8 cellular contexts compared by ENCODE assay signal in the genomic region with DNA sequence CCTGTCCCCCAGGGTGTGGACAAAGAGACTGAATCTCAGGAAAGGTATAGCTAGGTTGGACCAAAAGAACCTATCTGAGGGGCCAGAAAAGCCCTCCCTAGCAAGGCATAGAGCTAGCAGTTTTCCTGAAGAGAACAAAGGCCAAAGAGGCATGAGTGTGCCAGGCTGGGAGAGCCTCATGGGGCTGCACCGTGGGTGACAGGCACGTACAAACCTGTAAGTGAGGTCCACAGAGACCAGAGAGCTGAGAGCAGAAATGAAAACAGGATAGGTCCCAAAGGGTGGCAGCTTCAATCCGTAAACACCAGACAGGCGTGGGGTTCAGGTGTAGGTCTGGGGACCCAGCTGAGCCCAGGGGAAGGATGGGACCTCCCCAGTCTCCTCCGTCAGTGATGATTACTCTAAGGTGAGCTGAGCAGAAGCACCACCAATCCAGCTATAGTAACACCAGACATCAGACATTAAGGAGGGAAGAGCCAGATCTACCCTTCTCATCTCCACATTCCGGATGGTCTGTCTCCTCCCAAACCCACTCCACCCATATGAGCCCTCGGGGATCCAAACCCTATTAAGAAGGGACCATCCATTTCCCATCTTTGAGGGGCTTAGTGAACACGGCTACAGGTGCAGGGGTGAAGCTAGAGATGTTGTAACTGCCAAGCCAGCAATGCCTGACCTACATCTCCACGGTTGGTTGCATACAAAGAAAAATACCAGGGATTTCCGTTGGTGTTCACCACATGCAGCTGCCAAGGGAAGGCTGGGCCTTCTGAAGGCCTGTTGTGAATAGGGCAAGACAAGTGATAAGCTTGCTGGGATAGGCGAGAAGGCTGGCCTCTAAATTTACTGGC. TPM values are rescaled to one million over a fixed set of nuclear protein-coding genes. Genes with fewer than 3 reads are reported as not detected.
A peak's percentile ranks its signal among the peaks of the same experiment; 100 is the strongest.
DNase-seq lines count a peak whose midpoint lies in the region; ATAC-seq lines count a peak whose summit lies in the region.
"Had no signal": no experiment of that assay in that cellular context is flagged by ENCODE, and none has a peak within 500 bp of the region (broad histone marks: within the 10 kb centered on the region; RNA-seq: fewer than 3 reads in every experiment).

No MANE protein-coding gene starts in this region.

- no peak for DNase-seq in activated T-helper 2 cell treated with anti-CD3 and anti-CD28 coated beads, Interferon-gamma antibody, Interleukin-2, Interleukin-4, amounts not matched to agents 10 μg/mL and 5 μg/mL and 100 μg/mL, durations not matched to agents 14 hours and 24 hours and 36 hours (ENCODE audit: low spot score)
- DNase-seq in posterior vena cava (ENCODE audit: low spot score): peak; percentile 46
- no peak for DNase-seq in NCI-H2081 (lab: John Stamatoyannopoulos, UW)
- DNase-seq in SK-N-DZ (ENCODE audit: low spot score): no peak

- intact Hi-C loops in activated T-helper 2 cell treated with anti-CD3 and anti-CD28 coated beads, Interferon-gamma antibody, Interleukin-2, Interleukin-4, amounts not matched to agents 10 μg/mL and 5 μg/mL and 100 μg/mL, durations not matched to agents 14 hours and 24 hours and 36 hours (cut with micrococcal nuclease): no loop called here
- intact Hi-C loops in posterior vena cava (cut with DNase I): no loop called here

- no peak overlapping the region for H3K4me3 Mint-ChIP-seq in activated T-helper 2 cell treated with anti-CD3 and anti-CD28 coated beads, Interferon-gamma antibody, Interleukin-2, Interleukin-4, amounts not matched to agents 10 μg/mL and 5 μg/mL and 100 μg/mL, durations not matched to agents 14 hours and 24 hours and 36 hours (ENCODE audit: low read depth)
- H3K4me3 Mint-ChIP-seq: brain had no signal

- peak; percentile 43 for ATAC-seq in GM18870 (IDR thresholded peaks at IDR 0.05; ENCODE audit: unreplicated experiment)
- peak; percentile 44 for ATAC-seq in HG03066 (IDR thresholded peaks at IDR 0.05; ENCODE audit: low read depth, unreplicated experiment)
- ATAC-seq in GM18867 (IDR thresholded peaks at IDR 0.05; ENCODE audit: unreplicated experiment): no peak

- H3K27ac Mint-ChIP-seq in activated T-helper 2 cell treated with anti-CD3 and anti-CD28 coated beads, Interferon-gamma antibody, Interleukin-2, Interleukin-4, amounts not matched to agents 10 μg/mL and 5 μg/mL and 100 μg/mL, durations not matched to agents 14 hours and 24 hours and 36 hours: peak overlapping the region; percentile 82

- H3K4me1 Mint-ChIP-seq in activated T-helper 2 cell treated with anti-CD3 and anti-CD28 coated beads, Interferon-gamma antibody, Interleukin-2, Interleukin-4, amounts not matched to agents 10 μg/mL and 5 μg/mL and 100 μg/mL, durations not matched to agents 14 hours and 24 hours and 36 hours (ENCODE audit: low read depth): peaks cover 76% of the 10 kb centered on the region

- peaks cover 88% of the 10 kb centered on the region for H3K36me3 Mint-ChIP-seq in activated T-helper 2 cell treated with anti-CD3 and anti-CD28 coated beads, Interferon-gamma antibody, Interleukin-2, Interleukin-4, amounts not matched to agents 10 μg/mL and 5 μg/mL and 100 μg/mL, durations not matched to agents 14 hours and 24 hours and 36 hours (ENCODE audit: low read depth)

- no peaks in the 10 kb centered on the region for H3K27me3 Mint-ChIP-seq in activated T-helper 2 cell treated with anti-CD3 and anti-CD28 coated beads, Interferon-gamma antibody, Interleukin-2, Interleukin-4, amounts not matched to agents 10 μg/mL and 5 μg/mL and 100 μg/mL, durations not matched to agents 14 hours and 24 hours and 36 hours (ENCODE audit: low read depth)
- H3K27me3 Mint-ChIP-seq: brain had no signal

- H3K9me3 Mint-ChIP-seq in activated T-helper 2 cell treated with anti-CD3 and anti-CD28 coated beads, Interferon-gamma antibody, Interleukin-2, Interleukin-4, amounts not matched to agents 10 μg/mL and 5 μg/mL and 100 μg/mL, durations not matched to agents 14 hours and 24 hours and 36 hours: no peaks in the 10 kb centered on the region

RNA-seq across cellular contexts. Expression of a gene that starts 38.3 kb away (rescaled TPM):
- 313 and 326 TPM in 2 replicates for total RNA-seq in activated T-helper 2 cell treated with anti-CD3 and anti-CD28 coated beads, Interferon-gamma antibody, Interleukin-2, Interleukin-4, amounts not matched to agents 10 μg/mL and 5 μg/mL and 100 μg/mL, durations not matched to agents 14 hours and 24 hours and 36 hours
- 10 to 100 TPM; 65.4 to 76.0 TPM for total RNA-seq in posterior vena cava
- polyA plus RNA-seq in SK-N-DZ (2014; cell fraction: cytosol; rRNA removed): 78.5 and 86.3 TPM in 2 replicates
- polyA plus RNA-seq in SK-N-DZ (2014; cell fraction: nucleus; rRNA removed): 30.3 and 34.7 TPM in 2 replicates

RNA-seq across cellular contexts. Expression of a gene that starts 46.7 kb away (rescaled TPM):
- not detected in 2 replicates for total RNA-seq in activated T-helper 2 cell treated with anti-CD3 and anti-CD28 coated beads, Interferon-gamma antibody, Interleukin-2, Interleukin-4, amounts not matched to agents 10 μg/mL and 5 μg/mL and 100 μg/mL, durations not matched to agents 14 hours and 24 hours and 36 hours
- total RNA-seq in posterior vena cava: 1 to 10 TPM; 2.5 to 6.5 TPM
- 6.6 and 10.3 TPM in 2 replicates for polyA plus RNA-seq in SK-N-DZ (2014; cell fraction: cytosol; rRNA removed)
- 1.2 and 1.3 TPM in 2 replicates for polyA plus RNA-seq in SK-N-DZ (2014; cell fraction: nucleus; rRNA removed)

RNA-seq across cellular contexts. Expression of a gene that starts 54.7 kb away (rescaled TPM):
- total RNA-seq in activated T-helper 2 cell treated with anti-CD3 and anti-CD28 coated beads, Interferon-gamma antibody, Interleukin-2, Interleukin-4, amounts not matched to agents 10 μg/mL and 5 μg/mL and 100 μg/mL, durations not matched to agents 14 hours and 24 hours and 36 hours: 82.8 and 83.0 TPM in 2 replicates
- under 1 TPM; 0.76 to 0.88 TPM for total RNA-seq in posterior vena cava
- polyA plus RNA-seq in SK-N-DZ (2014; cell fraction: cytosol; rRNA removed): 121 and 138 TPM in 2 replicates
- 484 and 677 TPM in 2 replicates for polyA plus RNA-seq in SK-N-DZ (2014; cell fraction: nucleus; rRNA removed)

Comparison
In these comparisons a context has a peak if more than half of its experiments do, and no peak if none do; other contexts are left out.
1. RNA of a gene that starts 54.7 kb away (total RNA-seq): 82.8 to 83.0 TPM in activated T-helper 2 cell treated with anti-CD3 and anti-CD28 coated beads, Interferon-gamma antibody, Interleukin-2, Interleukin-4, amounts not matched to agents 10 μg/mL and 5 μg/mL and 100 μg/mL, durations not matched to agents 14 hours and 24 hours and 36 hours; 0.76 to 0.88 TPM in posterior vena cava; every median in the first group is over 10 times any median in the second.